In the genomic region with DNA sequence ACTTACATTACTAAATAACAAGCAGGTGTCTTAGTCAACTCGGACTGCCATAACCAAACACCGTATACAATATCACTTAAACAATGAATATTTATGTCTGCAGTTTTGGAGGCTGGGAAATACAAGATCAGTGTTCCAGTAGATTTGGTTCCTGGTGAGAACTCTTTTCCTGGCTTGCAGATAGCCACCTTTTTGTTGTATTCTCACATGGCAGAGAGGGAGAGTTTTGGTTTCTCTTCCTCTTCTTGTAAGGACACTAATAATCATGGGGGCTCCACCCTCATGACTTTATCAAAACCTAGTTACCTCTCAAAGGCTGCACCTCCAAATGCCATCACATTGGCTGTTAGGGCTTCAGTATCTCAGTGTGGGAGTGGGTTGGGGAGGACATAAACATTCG, we compare ENCODE assay signal across 19 cellular contexts.
DNase-seq lines count a peak whose midpoint lies in the region; ATAC-seq and TF ChIP-seq lines count a peak whose summit lies in the region.
"Had no signal": no experiment of that assay in that cellular context is flagged by ENCODE, and none has a peak within 500 bp of the region (broad histone marks: within the 10 kb centered on the region; RNA-seq: fewer than 3 reads in every experiment).

No MANE protein-coding gene starts in this region.

- TF ChIP-seq CTCF in right atrium auricular region (IDR thresholded peaks at IDR 0.05), result no peak

- POLR2A ChIA-PET in activated CD4-positive, alpha-beta T cell treated with anti-CD3 and anti-CD28 coated beads, Interleukin-2, amount 10 ng/mL, durations not matched to agents 7 days and 5 days (lab: Charles Lee), result no interaction called here
- POLR2A ChIA-PET in T-cell (lab: Charles Lee), result no interaction called here

- DNase-seq in activated CD4-positive, alpha-beta T cell treated with anti-CD3 and anti-CD28 coated beads, Interleukin-2, amount 10 ng/mL, durations not matched to agents 7 days and 5 days, result no peak
- DNase-seq in activated CD4-positive, alpha-beta T cell treated with anti-CD3 and anti-CD28 coated beads, Interleukin-2, amount 50 U/mL, for 48 hours, result no peak
- no peak for DNase-seq in T-cell
- DNase-seq in stimulated activated naive B cell treated with anti-CD40 and anti-IgM and Interleukin-4, amounts not matched to agents 10 μg/mL and 1 μg/mL and 100 μg/mL, for 72 hours, result no peak
- DNase-seq in right atrium auricular region (ENCODE audit: low spot score), result no peak
- no peak for DNase-seq in COLO829 (ENCODE audit: low spot score)
- DNase-seq: DND-41; GDM1; H7; KG1; NCI-H1048; NCI-H1694; NCI-H69; NK-92 treated with Interleukin-12 subunit alpha and Interleukin-12 subunit beta, amount 100 ng/mL, for 24 hours had no signal

- CTCF ChIA-PET in activated CD4-positive, alpha-beta T cell treated with anti-CD3 and anti-CD28 coated beads, Interleukin-2, amount 10 ng/mL, durations not matched to agents 7 days and 5 days (lab: Charles Lee), result no interaction called here
- CTCF ChIA-PET in T-cell (lab: Charles Lee), result no interaction called here

- ATAC-seq in GM18511 (IDR thresholded peaks at IDR 0.05; ENCODE audit: unreplicated experiment) (peak; percentile 58), T-cell (replicated peaks in 1 of 4) (no peak), HG03520 (IDR thresholded peaks at IDR 0.05; ENCODE audit: unreplicated experiment) (no peak)
- peak; percentile 62 to 63 for ATAC-seq in stimulated activated naive B cell treated with anti-CD40 and anti-IgM and Interleukin-4, amounts not matched to agents 10 μg/mL and 1 μg/mL and 100 μg/mL, for 72 hours (replicated peaks)
- ATAC-seq: Right ventricle myocardium inferior, SK-N-SH treated with all-trans-retinoic acid at 6 μM for 48 hours had no signal

- peak overlapping the region; percentile 59 for H3K27ac Mint-ChIP-seq in activated CD4-positive, alpha-beta T cell treated with anti-CD3 and anti-CD28 coated beads, Interleukin-2, amount 10 ng/mL, durations not matched to agents 7 days and 5 days
- H3K27ac Mint-ChIP-seq in T-cell, result peak overlapping the region; percentile 34 to 45
- H3K27ac Mint-ChIP-seq in stimulated activated naive B cell treated with anti-CD40 and anti-IgM and Interleukin-4, amounts not matched to agents 10 μg/mL and 1 μg/mL and 100 μg/mL, for 72 hours, result no peak overlapping the region

- no peak overlapping the region for H3K27ac ChIP-seq in right atrium auricular region

- H3K36me3 Mint-ChIP-seq in activated CD4-positive, alpha-beta T cell treated with anti-CD3 and anti-CD28 coated beads, Interleukin-2, amount 10 ng/mL, durations not matched to agents 7 days and 5 days (ENCODE audit: low read depth), result peaks cover 11% of the 10 kb centered on the region
- H3K36me3 Mint-ChIP-seq in T-cell, result peaks cover 14% of the 10 kb centered on the region
- H3K36me3 Mint-ChIP-seq in stimulated activated naive B cell treated with anti-CD40 and anti-IgM and Interleukin-4, amounts not matched to agents 10 μg/mL and 1 μg/mL and 100 μg/mL, for 72 hours, result peaks cover 9 to 14% of the 10 kb centered on the region in 2 donors

- no peaks in the 10 kb centered on the region for H3K27me3 ChIP-seq in right atrium auricular region

- H3K4me3 ChIP-seq in right atrium auricular region, result no peak overlapping the region

- no peaks in the 10 kb centered on the region for H3K36me3 ChIP-seq in right atrium auricular region

- H3K4me1 ChIP-seq in right atrium auricular region, result no peaks in the 10 kb centered on the region

- peaks cover 24% of the 10 kb centered on the region for H3K4me1 Mint-ChIP-seq in activated CD4-positive, alpha-beta T cell treated with anti-CD3 and anti-CD28 coated beads, Interleukin-2, amount 10 ng/mL, durations not matched to agents 7 days and 5 days
- H3K4me1 Mint-ChIP-seq in T-cell, result peaks cover 8 to 26% (median 21%) of the 10 kb centered on the region in 3 donors
- H3K4me1 Mint-ChIP-seq in stimulated activated naive B cell treated with anti-CD40 and anti-IgM and Interleukin-4, amounts not matched to agents 10 μg/mL and 1 μg/mL and 100 μg/mL, for 72 hours, result peaks cover 10 to 12% of the 10 kb centered on the region in 2 donors

- H3K4me3 Mint-ChIP-seq in activated CD4-positive, alpha-beta T cell treated with anti-CD3 and anti-CD28 coated beads, Interleukin-2, amount 10 ng/mL, durations not matched to agents 7 days and 5 days, result no peak overlapping the region
- H3K4me3 Mint-ChIP-seq in T-cell, result peak overlapping the region in 2 of 3 donors; percentile 22 to 39
- no peak overlapping the region for H3K4me3 Mint-ChIP-seq in stimulated activated naive B cell treated with anti-CD40 and anti-IgM and Interleukin-4, amounts not matched to agents 10 μg/mL and 1 μg/mL and 100 μg/mL, for 72 hours
- H3K4me3 Mint-ChIP-seq: CD14-positive monocyte had no signal

- no peaks in the 10 kb centered on the region for H3K9me3 ChIP-seq in right atrium auricular region

- H3K27me3 Mint-ChIP-seq in activated CD4-positive, alpha-beta T cell treated with anti-CD3 and anti-CD28 coated beads, Interleukin-2, amount 10 ng/mL, durations not matched to agents 7 days and 5 days, result no peaks in the 10 kb centered on the region
- H3K27me3 Mint-ChIP-seq in T-cell, result no peaks in the 10 kb centered on the region
- no peaks in the 10 kb centered on the region for H3K27me3 Mint-ChIP-seq in stimulated activated naive B cell treated with anti-CD40 and anti-IgM and Interleukin-4, amounts not matched to agents 10 μg/mL and 1 μg/mL and 100 μg/mL, for 72 hours

- peaks cover 8% of the 10 kb centered on the region for H3K9me3 Mint-ChIP-seq in activated CD4-positive, alpha-beta T cell treated with anti-CD3 and anti-CD28 coated beads, Interleukin-2, amount 10 ng/mL, durations not matched to agents 7 days and 5 days
- H3K9me3 Mint-ChIP-seq in T-cell, result peaks cover 3 to 7% (median 4%) of the 10 kb centered on the region in 3 donors
- peaks cover 3 to 4% of the 10 kb centered on the region in 2 donors for H3K9me3 Mint-ChIP-seq in stimulated activated naive B cell treated with anti-CD40 and anti-IgM and Interleukin-4, amounts not matched to agents 10 μg/mL and 1 μg/mL and 100 μg/mL, for 72 hours

Comparison
In these comparisons a context has a peak if more than half of its experiments do, and no peak if none do; other contexts are left out.
1. H3K4me3 Mint-ChIP-seq: peak in T-cell (2 of 3); none in activated CD4-positive, alpha-beta T cell treated with anti-CD3 and anti-CD28 coated beads, Interleukin-2, amount 10 ng/mL, durations not matched to agents 7 days and 5 days (single experiment) and stimulated activated naive B cell treated with anti-CD40 and anti-IgM and Interleukin-4, amounts not matched to agents 10 μg/mL and 1 μg/mL and 100 μg/mL, for 72 hours (0 of 2).
2. ATAC-seq: peak in GM18511 (single experiment) and stimulated activated naive B cell treated with anti-CD40 and anti-IgM and Interleukin-4, amounts not matched to agents 10 μg/mL and 1 μg/mL and 100 μg/mL, for 72 hours (2 of 2); none in T-cell (0 of 4) and HG03520 (single experiment).